Comparison of ENCODE assay signal across 27 cellular contexts in the genomic region with DNA sequence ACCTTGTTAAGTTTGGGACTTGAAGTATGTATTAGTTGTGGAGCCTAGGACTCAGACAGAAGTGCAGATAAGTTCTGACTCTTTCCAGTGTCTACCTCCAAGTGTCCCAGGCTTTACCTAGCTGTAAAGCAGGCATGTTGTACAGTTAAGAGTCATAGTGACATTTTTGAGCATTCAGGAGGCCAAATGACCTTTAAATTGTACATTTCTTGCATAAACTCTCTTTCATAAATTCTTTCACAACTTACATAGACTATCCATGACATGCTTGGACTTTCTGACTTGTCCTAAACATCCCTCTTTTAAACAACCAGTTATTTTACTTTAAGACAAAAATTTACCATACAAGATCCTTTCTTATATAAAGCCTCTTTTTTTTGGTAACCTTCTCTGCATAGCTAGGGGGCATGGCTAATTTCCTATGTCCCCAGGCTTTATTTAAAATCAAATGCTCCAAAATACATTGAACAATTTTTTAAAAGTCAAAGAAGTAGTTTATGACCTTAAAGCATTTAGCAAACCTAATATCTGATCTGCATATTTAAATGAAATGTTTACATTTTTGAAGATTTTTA. TPM values are rescaled to one million over a fixed set of nuclear protein-coding genes. Genes with fewer than 3 reads are reported as not detected.
A peak's percentile ranks its signal among the peaks of the same experiment; 100 is the strongest.
DNase-seq lines count a peak whose midpoint lies in the region; TF ChIP-seq lines count a peak whose summit lies in the region.
"Had no signal": no experiment of that assay in that cellular context is flagged by ENCODE, and none has a peak within 500 bp of the region (broad histone marks: within the 10 kb centered on the region; RNA-seq: fewer than 3 reads in every experiment).

No MANE protein-coding gene starts in this region.

- no peaks in the 10 kb centered on the region for H3K4me1 ChIP-seq in breast epithelium
- H3K4me1 ChIP-seq: heart left ventricle, prostate gland had no signal

- H3K36me3 Mint-ChIP-seq in MCF 10A (ENCODE audit: insufficient read depth, unreplicated experiment) = no peaks in the 10 kb centered on the region
- H3K36me3 Mint-ChIP-seq: type B pancreatic cell had no signal

- H3K27me3 Mint-ChIP-seq in MCF 10A (ENCODE audit: insufficient read depth, unreplicated experiment) = no peaks in the 10 kb centered on the region
- H3K27me3 Mint-ChIP-seq: activated CD4-positive, alpha-beta T cell treated with anti-CD3 and anti-CD28 coated beads, Interleukin-2, amount 10 ng/mL, durations not matched to agents 24 days and 14 days; central memory CD8-positive, alpha-beta T cell; IgD-negative memory B cell; type B pancreatic cell had no signal

- intact Hi-C loops in MCF 10A (cut with micrococcal nuclease) (no loop called here), breast epithelium (cut with DNase I; ENCODE audit: low total_unique reads) (no loop called here), cardiac septum (cut with DNase I) (no loop called here)

- H3K27me3 ChIP-seq in breast epithelium = no peaks in the 10 kb centered on the region
- H3K27me3 ChIP-seq: BLaER1 treated with 17β-estradiol and CSF1 and Interleukin-3, amounts not matched to agents 10 nM and 100 nM; heart left ventricle had no signal

- no peak overlapping the region for H3K4me3 ChIP-seq in breast epithelium
- H3K4me3 ChIP-seq in NB4 (ENCODE audit: low read depth, low read length) = no peak overlapping the region
- H3K4me3 ChIP-seq: BLaER1 treated with 17β-estradiol and CSF1 and Interleukin-3, amounts not matched to agents 10 nM and 100 nM; heart left ventricle; prostate gland had no signal

- BruUV-seq in MCF 10A (replicated peaks; lab: Mats Ljungman, UMichigan) = no TSS peak

- CTCF ChIA-PET in MCF 10A (lab: Yijun Ruan, JAX) = interaction anchor here (0.7 kb wide), 1 partner anchor 149 kb away, joined by 3 read pairs; no protein-coding TSS in a partner anchor

- TF ChIP-seq CTCF in MCF 10A (IDR thresholded peaks at IDR 0.05; ENCODE audit: unreplicated experiment) (no peak), breast epithelium (IDR thresholded peaks at IDR 0.05) (no peak), NB4 (IDR thresholded peaks at IDR 0.05; ENCODE audit: low read depth, low read length) (no peak), GM10266 (IDR thresholded peaks at IDR 0.05; ENCODE audit: control insufficient read depth, insufficient read depth, low read depth, missing control alignments) (no peak)

- POLR2A ChIA-PET in MCF 10A (lab: Yijun Ruan, JAX) = no interaction called here

- H3K36me3 ChIP-seq in breast epithelium = no peaks in the 10 kb centered on the region
- H3K36me3 ChIP-seq: BLaER1 treated with 17β-estradiol and CSF1 and Interleukin-3, amounts not matched to agents 10 nM and 100 nM; heart left ventricle; prostate gland; WERI-Rb-1 had no signal

- peaks cover 4% of the 10 kb centered on the region for H3K4me1 Mint-ChIP-seq in MCF 10A (ENCODE audit: insufficient read depth, unreplicated experiment)
- H3K4me1 Mint-ChIP-seq: activated CD4-positive, alpha-beta T cell treated with anti-CD3 and anti-CD28 coated beads, Interleukin-2, amount 10 ng/mL, durations not matched to agents 24 days and 14 days; central memory CD8-positive, alpha-beta T cell; IgD-negative memory B cell had no signal

- H3K4me3 Mint-ChIP-seq in MCF 10A (ENCODE audit: unreplicated experiment) = no peak overlapping the region
- H3K4me3 Mint-ChIP-seq: activated CD4-positive, alpha-beta T cell treated with anti-CD3 and anti-CD28 coated beads, Interleukin-2, amount 10 ng/mL, durations not matched to agents 24 days and 14 days; activated naive CD8-positive, alpha-beta T cell; central memory CD8-positive, alpha-beta T cell; HFFc6; IgD-negative memory B cell; T-helper 2 cell treated with Interferon-gamma antibody and Interleukin-4, amounts not matched to agents 5 μg/mL and 100 μg/mL, for 36 hours; type B pancreatic cell had no signal

- DNase-seq in MCF 10A (ENCODE audit: unreplicated experiment) = peak; percentile 43
- DNase-seq in breast epithelium (ENCODE audit: low spot score in 2 of 2) = no peak
- peak; percentile 8 for DNase-seq in NB4 (ENCODE audit: low read depth)
- DNase-seq in erythroblast (lab: John Stamatoyannopoulos, UW) = peak; percentile 1 to 3
- no peak for DNase-seq in activated effector memory CD4-positive, alpha-beta T cell treated with Interleukin-2 at 50 U/mL for 16 hours
- DNase-seq in cerebellar nuclear complex (lab: John Stamatoyannopoulos, UW) = no peak
- DNase-seq in cardiac septum (ENCODE audit: low spot score) = no peak
- no peak for DNase-seq in GM10266 (ENCODE audit: extremely low spot score)
- DNase-seq: activated CD4-positive, alpha-beta T cell treated with anti-CD3 and anti-CD28 coated beads, Interleukin-2, amount 10 ng/mL, durations not matched to agents 24 days and 14 days; aorta; Calu3; heart left ventricle; HFFc6; left colon; mesenchymal stem cell; NCI-H510A treated with DMSO at 0.1 percent for 48 hours; SK-N-SH; WERI-Rb-1 had no signal

- H3K9me3 Mint-ChIP-seq in MCF 10A (ENCODE audit: unreplicated experiment) = no peaks in the 10 kb centered on the region

- H3K9me3 ChIP-seq in breast epithelium = peaks cover 0 to 18% of the 10 kb centered on the region in 2 donors
- H3K9me3 ChIP-seq: prostate gland had no signal

- no peak overlapping the region for H3K27ac ChIP-seq in breast epithelium
- H3K27ac ChIP-seq: BLaER1 treated with 17β-estradiol and CSF1 and Interleukin-3, amounts not matched to agents 10 nM and 100 nM; heart left ventricle; prostate gland; WERI-Rb-1 had no signal

- TF ChIP-seq POLR2A in breast epithelium (IDR thresholded peaks at IDR 0.05) (no peak), NB4 (IDR thresholded peaks at IDR 0.05; ENCODE audit: extremely low read depth, insufficient read length) (no peak), erythroblast (IDR thresholded peaks at IDR 0.05; ENCODE audit: low read length) (no peak)

- H3K27ac Mint-ChIP-seq in MCF 10A (ENCODE audit: low read depth, unreplicated experiment) = no peak overlapping the region
- H3K27ac Mint-ChIP-seq: activated CD4-positive, alpha-beta T cell treated with anti-CD3 and anti-CD28 coated beads, Interleukin-2, amount 10 ng/mL, durations not matched to agents 24 days and 14 days; activated naive CD8-positive, alpha-beta T cell; HFFc6; IgD-negative memory B cell; T-helper 2 cell treated with Interferon-gamma antibody and Interleukin-4, amounts not matched to agents 5 μg/mL and 100 μg/mL, for 36 hours; type B pancreatic cell had no signal

RNA-seq across cellular contexts. Expression of gene UGT8, which starts 40.1 kb away (rescaled TPM):
- total RNA-seq in MCF 10A (2022) (2.2 and 2.6 TPM in 2 replicates), breast epithelium (10 to 100 TPM in 1 of 3 donors, 1 to 10 TPM in 1, under 1 TPM in 1; 0.16 to 14.9 (median 3.9) TPM), cardiac septum (0.32 TPM)
- total RNA-seq: activated CD4-positive, alpha-beta T cell treated with anti-CD3 and anti-CD28 coated beads, Interleukin-2, amount 10 ng/mL, durations not matched to agents 24 days and 14 days; dermis microvascular lymphatic vessel endothelial cell; HFFc6; myocyte had no signal

Comparison
In these comparisons a context has a peak if more than half of its experiments do, and no peak if none do; other contexts are left out.
1. DNase-seq: peak in MCF 10A (single experiment), NB4 (single experiment) and erythroblast (2 of 2); none in breast epithelium (0 of 2), activated effector memory CD4-positive, alpha-beta T cell treated with Interleukin-2 at 50 U/mL for 16 hours (single experiment), cerebellar nuclear complex (0 of 2), cardiac septum (single experiment) and GM10266 (single experiment).